In the genomic region with DNA sequence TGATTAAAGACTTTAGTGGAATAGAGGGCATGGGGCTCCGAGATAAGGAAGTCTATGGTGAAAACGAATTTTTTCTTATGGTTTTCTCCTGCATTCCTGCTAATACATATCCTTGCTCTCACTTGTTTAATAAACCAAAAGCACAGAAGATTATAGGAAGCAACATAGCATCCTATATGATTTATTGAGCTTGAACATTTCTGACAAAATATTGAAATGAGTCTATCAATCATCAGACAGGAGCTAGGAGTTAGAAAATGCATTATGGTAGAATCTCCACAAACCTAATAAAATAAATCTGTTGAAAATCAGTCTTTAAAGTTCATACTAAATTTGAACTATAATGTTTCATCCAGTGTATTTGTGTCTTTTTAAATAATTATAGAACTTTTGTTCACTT, we compare ENCODE assay signal across 9 cellular contexts.
"Had no signal": no experiment of that assay in that cellular context is flagged by ENCODE, and none has a peak within 500 bp of the region (broad histone marks: within the 10 kb centered on the region; RNA-seq: fewer than 3 reads in every experiment).

No MANE protein-coding gene starts in this region.

- H2AFZ ChIP-seq: GM23248, GM23338 had no signal

- H3K36me3 ChIP-seq: HAP-1 had no signal

- H3K4me2 ChIP-seq: GM23338 had no signal

- H3K27ac ChIP-seq: GM23248 had no signal

- DNase-seq: GM23248, GOT3, H7, H9, HCEC 1CT, HFFc6 had no signal

- ATAC-seq: GM23338, HCT116 had no signal

- H3K9me3 ChIP-seq: HAP-1 had no signal

- H3K9ac ChIP-seq: GM23248 had no signal

- H3K4me3 ChIP-seq: GM23248, GM23338, HAP-1 had no signal
